Comparison of ENCODE assay signal across 9 cellular contexts in genomic region chr6:159008656-159009288, GRCh38. TPM values are rescaled to one million over a fixed set of nuclear protein-coding genes. Genes with fewer than 3 reads are reported as not detected.
A peak's percentile ranks its signal among the peaks of the same experiment; 100 is the strongest.
DNase-seq lines count a peak whose midpoint lies in the region; ATAC-seq and TF ChIP-seq lines count a peak whose summit lies in the region.
"Had no signal": no experiment of that assay in that cellular context is flagged by ENCODE, and none has a peak within 500 bp of the region (broad histone marks: within the 10 kb centered on the region; RNA-seq: fewer than 3 reads in every experiment).

No MANE protein-coding gene starts in this region.

- no peak overlapping the region for H3K9ac ChIP-seq in neural cell (ENCODE audit: low read length)

- H3K27me3 ChIP-seq in cardiac muscle cell (no peaks in the 10 kb centered on the region), PC-9 (ENCODE audit: insufficient read depth, low read depth) (no peaks in the 10 kb centered on the region), dorsolateral prefrontal cortex (no peaks in the 10 kb centered on the region), neural cell (ENCODE audit: insufficient read depth, low read depth, low read length) (no peaks in the 10 kb centered on the region)

- POLR2A ChIA-PET in PC-9 (lab: Charles Lee; ENCODE audit: unreplicated experiment), result interaction anchor here (0.6 to 0.7 kb wide), 2 partner anchors 9 to 97 kb away, joined by 3 read pairs; partner anchors contain the start of gene RSPH3

- H3K4me3 ChIP-seq in cardiac muscle cell (no peak overlapping the region), PC-9 (no peak overlapping the region), dorsolateral prefrontal cortex (no peak overlapping the region), neural cell (ENCODE audit: low read length) (no peak overlapping the region)

- no peak overlapping the region for H3K4me2 ChIP-seq in PC-9
- no peak overlapping the region for H3K4me2 ChIP-seq in neural cell (ENCODE audit: low read length)

- H3K27ac ChIP-seq in cardiac muscle cell (no peak overlapping the region), PC-9 (no peak overlapping the region), dorsolateral prefrontal cortex (no peak overlapping the region), neural cell (ENCODE audit: low read length) (no peak overlapping the region)
- H3K27ac ChIP-seq: epithelial cell of prostate had no signal

- peaks cover 2% of the 10 kb centered on the region; the same call in 1 of the 2 replicates for H3F3A ChIP-seq in PC-9 (ENCODE audit: insufficient read depth, low read depth)
- H3F3A ChIP-seq in neural cell (ENCODE audit: insufficient read depth, low read length, poor library complexity, severe bottlenecking), result no peaks in the 10 kb centered on the region

- intact Hi-C loops in Right ventricle myocardium inferior (cut with DNase I) (loop anchor here (2.0 to 5.0 kb wide), 2 partner anchors 34 to 126 kb away; partner anchors contain the start of gene TAGAP), PC-9 (cut with micrococcal nuclease; ENCODE audit: unreplicated experiment) (loop anchor here (2.0 kb wide), 2 partner anchors 96 to 126 kb away; no protein-coding TSS in a partner anchor), dorsolateral prefrontal cortex (cut with DNase I) (loop anchor here in 1 of 2 donors (10.0 kb wide), 1 partner anchor 126 kb away; no protein-coding TSS in a partner anchor)

- no peaks in the 10 kb centered on the region; the same call in 1 of the 2 replicates for H3K9me2 ChIP-seq in PC-9 (ENCODE audit: insufficient read depth)
- H3K9me2 ChIP-seq in neural cell (ENCODE audit: insufficient read depth, low read length), result no peaks in the 10 kb centered on the region

- no peak for TF ChIP-seq EP300 in neural cell (conservative IDR thresholded peaks at IDR 0.05; ENCODE audit: poor library complexity, severe bottlenecking)

- H3K36me3 ChIP-seq in cardiac muscle cell, result no peaks in the 10 kb centered on the region
- no peaks in the 10 kb centered on the region for H3K36me3 ChIP-seq in PC-9 (ENCODE audit: low read depth)
- H3K36me3 ChIP-seq in neural cell (ENCODE audit: insufficient read depth, low read length), result no peaks in the 10 kb centered on the region

- ATAC-seq in Right ventricle myocardium inferior (no peak), HG02981 (IDR thresholded peaks at IDR 0.05; ENCODE audit: unreplicated experiment) (peak; percentile 62)

- DNase-seq in cardiac muscle cell (ENCODE audit: low read depth in 1 of 2, low spot score in 1 of 2), result peak; percentile 49 to 57
- no peak for DNase-seq in Right ventricle myocardium inferior (ENCODE audit: missing footprints)
- no peak for DNase-seq in PC-9
- DNase-seq in dorsolateral prefrontal cortex, result no peak
- no peak for DNase-seq in DMS114 treated with DMSO at 0.1 percent for 48 hours (lab: John Stamatoyannopoulos, UW; ENCODE audit: unreplicated experiment)
- DNase-seq in NK-92 (lab: John Stamatoyannopoulos, UW; ENCODE audit: unreplicated experiment), result no peak

- no peaks in the 10 kb centered on the region for H3K9me3 ChIP-seq in cardiac muscle cell (ENCODE audit: low read depth)
- H3K9me3 ChIP-seq in PC-9 (ENCODE audit: insufficient read depth, low read depth), result no peaks in the 10 kb centered on the region
- H3K9me3 ChIP-seq in neural cell (ENCODE audit: low read length), result no peaks in the 10 kb centered on the region

- H3K4me1 ChIP-seq in cardiac muscle cell (ENCODE audit: low read depth) (peaks cover 6% of the 10 kb centered on the region), PC-9 (replicated peaks; ENCODE audit: insufficient read depth) (no peaks in the 10 kb centered on the region; the same call in 1 of the 2 replicates)

- H3K79me2 ChIP-seq in PC-9 (ENCODE audit: low read depth) (no peaks in the 10 kb centered on the region), neural cell (replicated peaks; ENCODE audit: insufficient read depth, low read length) (no peaks in the 10 kb centered on the region)

- no peaks in the 10 kb centered on the region for H4K20me1 ChIP-seq in PC-9 (ENCODE audit: insufficient read depth)
- no peaks in the 10 kb centered on the region for H4K20me1 ChIP-seq in neural cell (ENCODE audit: insufficient read depth)

- CTCF ChIA-PET in PC-9 (lab: Charles Lee), result interaction anchor here (0.5 to 0.6 kb wide), 7 partner anchors 29 to 301 kb away, joined by 3 to 9 read pairs (median 4); partner anchors contain the start of gene TAGAP

- no TSS peak for BruUV-seq in PC-9 (replicated peaks; lab: Mats Ljungman, UMichigan)

- TF ChIP-seq RAD21 in neural cell (conservative IDR thresholded peaks at IDR 0.05), result no peak

- H2AFZ ChIP-seq in PC-9 (no peak overlapping the region), neural cell (ENCODE audit: low read depth, low read length) (no peak overlapping the region)

- TF ChIP-seq CTCF in cardiac muscle cell (IDR thresholded peaks at IDR 0.05; ENCODE audit: low read depth, low read length) (peak; percentile 49), PC-9 (conservative IDR thresholded peaks at IDR 0.05) (peak; percentile 68), dorsolateral prefrontal cortex (IDR thresholded peaks at IDR 0.05 in 54 of 56, conservative IDR thresholded peaks at IDR 0.05 in 2 of 56; ENCODE audit: low read depth in 1 of 56, partially characterized antibody in 56 of 56) (peak in 50 of 56 donors; percentile 12 to 65 (median 38)), neural cell (IDR thresholded peaks at IDR 0.05; ENCODE audit: poor library complexity, severe bottlenecking) (peak; percentile 53)

TF ChIP-seq in neural cell, 6 proteins besides CTCF, POLR2A, EP300 and RAD21:
- TF ChIP-seq REST (IDR thresholded peaks at IDR 0.05; ENCODE audit: borderline replicate concordance) (no peak), TAF1 (IDR thresholded peaks at IDR 0.05; ENCODE audit: low read depth) (no peak), SMC3 (conservative IDR thresholded peaks at IDR 0.05; ENCODE audit: poor library complexity) (peak; percentile 48), EZH2 (IDR thresholded peaks at IDR 0.05; ENCODE audit: borderline replicate concordance, insufficient read depth, low read length, poor library complexity, severe bottlenecking) (no peak), MXI1 (conservative IDR thresholded peaks at IDR 0.05; ENCODE audit: poor library complexity, severe bottlenecking) (no peak), POLR2AphosphoS5 (IDR thresholded peaks at IDR 0.05) (no peak)

RNA-seq across cellular contexts. Expression of gene RSPH3, which starts 8.8 kb away (rescaled TPM):
- total RNA-seq in cardiac muscle cell (8.8 and 13.8 TPM in 2 replicates), Right ventricle myocardium inferior (10.6 TPM), PC-9 (2021) (10.9 and 16.6 TPM in 2 replicates), dorsolateral prefrontal cortex (10 to 100 TPM in 116 of 120 experiments, 1 to 10 TPM in 4; 8.3 to 24.5 (median 16.0) TPM)
- polyA plus RNA-seq in cardiac muscle cell (17.7 and 19.7 TPM in 2 replicates), neural cell (2.4 and 3.5 TPM in 2 replicates)
- 9.3 and 11.9 TPM in 2 replicates for polyA minus RNA-seq in neural cell

RNA-seq across cellular contexts. Expression of gene TAGAP, which starts 36.0 kb away (rescaled TPM):
- total RNA-seq in cardiac muscle cell (not detected in 2 replicates), Right ventricle myocardium inferior (1.7 TPM), PC-9 (2021) (0.23 TPM in 1 of 2 replicates, not detected in the other), dorsolateral prefrontal cortex (1 to 10 TPM in 100 of 120 experiments, under 1 TPM in 20; 0.23 to 6.1 (median 2.0) TPM)
- polyA plus RNA-seq in cardiac muscle cell (not detected in 2 replicates), neural cell (not detected in 2 replicates)
- polyA minus RNA-seq in neural cell, result not detected in 2 replicates

Comparison
In these comparisons a context has a peak if more than half of its experiments do, and no peak if none do; other contexts are left out.
1. DNase-seq: peak in cardiac muscle cell (2 of 2); none in Right ventricle myocardium inferior (single experiment), PC-9 (0 of 2), dorsolateral prefrontal cortex (0 of 10), DMS114 treated with DMSO at 0.1 percent for 48 hours (single experiment) and NK-92 (single experiment).
2. Peak in every context shown above with its lines, with median percentiles within 50 percentile points of each other: CTCF ChIP-seq.